9 cellular contexts compared by ENCODE assay signal in genomic region chr6:21846541-21847451, GRCh38.
DNase-seq lines count a peak whose midpoint lies in the region; ATAC-seq, FAIRE-seq and TF ChIP-seq lines count a peak whose summit lies in the region.
"Had no signal": no experiment of that assay in that cellular context is flagged by ENCODE, and none has a peak within 500 bp of the region (broad histone marks: within the 10 kb centered on the region; RNA-seq: fewer than 3 reads in every experiment).

No MANE protein-coding gene starts in this region.

- CTCF ChIA-PET in GM12878 (lab: Yijun Ruan, JAX) = interaction anchor here (1.2 to 1.3 kb wide), 2 partner anchors 10 to 38 kb away, joined by 3 to 4 read pairs; no protein-coding TSS in a partner anchor
- CTCF ChIA-PET in MCF 10A (lab: Yijun Ruan, JAX) = interaction anchor here (0.6 kb wide), 1 partner anchor 23 kb away, joined by 3 read pairs; no protein-coding TSS in a partner anchor

- no peak for TF ChIP-seq POLR2A in GM12878 (IDR thresholded peaks at IDR 0.05; ENCODE audit: low read depth, low read length)

- peak overlapping the region; percentile 62; the same call in 1 of the 2 replicates for H2AFZ ChIP-seq in GM12878 (ENCODE audit: control insufficient read depth, low read depth, low read length)

- H3K4me1 Mint-ChIP-seq in MCF 10A (ENCODE audit: insufficient read depth, unreplicated experiment) = no peaks in the 10 kb centered on the region

- SMC1A ChIA-PET in GM12878 (lab: Charles Lee; ENCODE audit: uncharacterized antibody, unreplicated experiment) = interaction anchor here (0.6 to 2.6 kb wide), 7 partner anchors 11 to 476 kb away, joined by 3 to 16 read pairs (median 3); no protein-coding TSS in a partner anchor

- no peak for FAIRE-seq in GM12878 (lab: Jason Lieb, UNC)
- no peak for FAIRE-seq in small intestine (lab: Jason Lieb, UNC)
- no peak for FAIRE-seq in kidney (lab: Jason Lieb, UNC)

- no peaks in the 10 kb centered on the region for H3K36me3 Mint-ChIP-seq in MCF 10A (ENCODE audit: insufficient read depth, unreplicated experiment)
- H3K36me3 Mint-ChIP-seq: T-cell had no signal

- no peaks in the 10 kb centered on the region for H4K20me1 ChIP-seq in GM12878 (ENCODE audit: control insufficient read depth, insufficient read depth)

- no peak for TF ChIP-seq RAD21 in GM12878 (IDR thresholded peaks at IDR 0.05; ENCODE audit: insufficient read depth, low read depth, low read length)

- DNase-seq in Right ventricle myocardium inferior (ENCODE audit: missing footprints) (no peak), cardiac septum (ENCODE audit: low spot score) (no peak), NCI-H187 treated with DMSO at 0.1 percent for 48 hours (lab: John Stamatoyannopoulos, UW) (peak; percentile 92), GM12878 (ENCODE audit: low read depth, low spot score) (no peak), small intestine (peak; percentile 14), MCF 10A (ENCODE audit: unreplicated experiment) (no peak), kidney (no peak), COLO829 (ENCODE audit: low spot score) (no peak)
- DNase-seq: T-cell had no signal

- H3K4me3 Mint-ChIP-seq in MCF 10A (ENCODE audit: unreplicated experiment) = no peak overlapping the region

- POLR2A ChIA-PET in GM12878 (lab: Charles Lee) (no interaction called here), MCF 10A (lab: Yijun Ruan, JAX) (no interaction called here)

- H3K9me3 ChIP-seq in GM12878 (replicated peaks; ENCODE audit: control insufficient read depth, insufficient read depth, low read length) = no peaks in the 10 kb centered on the region
- no peaks in the 10 kb centered on the region for H3K9me3 ChIP-seq in small intestine (ENCODE audit: control insufficient read depth, low read depth)
- H3K9me3 ChIP-seq in kidney (ENCODE audit: control insufficient read depth in 1 of 2, low read length in 2 of 2) = no peaks in the 10 kb centered on the region

- no TSS peak for BruUV-seq in GM12878 (replicated peaks; lab: Mats Ljungman, UMichigan)
- no TSS peak for BruUV-seq in MCF 10A (replicated peaks; lab: Mats Ljungman, UMichigan)

- intact Hi-C loops in Right ventricle myocardium inferior (cut with DNase I) (loop anchor here (5.0 to 10.0 kb wide), 2 partner anchors 182 to 254 kb away; partner anchors contain the start of gene SOX4), cardiac septum (cut with DNase I) (loop anchor here (5.0 kb wide), 2 partner anchors 249 to 296 kb away; no protein-coding TSS in a partner anchor), GM12878 (cut with micrococcal nuclease; ENCODE audit: unreplicated experiment) (no loop called here), MCF 10A (cut with micrococcal nuclease) (no loop called here), kidney (cut with DNase I) (no loop called here)

- in situ Hi-C loops in GM12878 (cut with MboI) = no loop called here

- H3K36me3 ChIP-seq in GM12878 (ENCODE audit: control insufficient read depth in 2 of 2, insufficient read depth in 2 of 2, low read length in 1 of 2) (no peaks in the 10 kb centered on the region), small intestine (ENCODE audit: control insufficient read depth in 2 of 2, insufficient read depth in 2 of 2, low read length in 2 of 2) (no peaks in the 10 kb centered on the region), kidney (ENCODE audit: control insufficient read depth in 1 of 2, insufficient read depth in 2 of 2, low read length in 2 of 2) (no peaks in the 10 kb centered on the region)

- H3K27me3 ChIP-seq in GM12878 (replicated peaks in 1 of 2; ENCODE audit: control insufficient read depth in 2 of 2, insufficient read depth in 2 of 2, low read length in 1 of 2) = no peaks in the 10 kb centered on the region
- H3K27me3 ChIP-seq in small intestine (ENCODE audit: control insufficient read depth in 2 of 2, insufficient read depth in 2 of 2, low read length in 2 of 2) = no peaks in the 10 kb centered on the region

- H3K27ac ChIP-seq in GM12878 (ENCODE audit: control insufficient read depth, insufficient read depth) = no peak overlapping the region
- peak overlapping the region in 1 of 2 donors; percentile 46 for H3K27ac ChIP-seq in small intestine (ENCODE audit: low read depth in 1 of 2, low read length in 1 of 2)
- no peak overlapping the region for H3K27ac ChIP-seq in kidney (ENCODE audit: low read depth in 2 of 2, low read length in 2 of 2)

- ATAC-seq in Right ventricle myocardium inferior = peak; percentile 9
- ATAC-seq in GM12878 = peak; percentile 76

- RAD21 ChIA-PET in GM12878 (lab: Charles Lee; ENCODE audit: unreplicated experiment) = interaction anchor here (0.6 to 1.8 kb wide), 3 partner anchors 10 to 33 kb away, joined by 3 to 4 read pairs (median 3); no protein-coding TSS in a partner anchor

- H3K4me3 ChIP-seq in GM12878 = no peak overlapping the region
- no peak overlapping the region for H3K4me3 ChIP-seq in small intestine (ENCODE audit: low read depth in 1 of 2, low read length in 2 of 2)
- no peak overlapping the region for H3K4me3 ChIP-seq in kidney (ENCODE audit: low read length in 2 of 2)

- TF ChIP-seq CTCF in GM12878 (IDR thresholded peaks at IDR 0.05 in 2 of 3, conservative IDR thresholded peaks at IDR 0.05 in 1 of 3; ENCODE audit: control insufficient read depth in 2 of 3, extremely low read depth in 1 of 3, insufficient read depth in 1 of 3, low read depth in 3 of 3, low read length in 3 of 3) = no peak
- no peak for TF ChIP-seq CTCF in MCF 10A (IDR thresholded peaks at IDR 0.05; ENCODE audit: unreplicated experiment)
- TF ChIP-seq CTCF in kidney (IDR thresholded peaks at IDR 0.05; ENCODE audit: borderline replicate concordance, extremely low read depth, insufficient read depth) = no peak

- no peak overlapping the region for H3K4me2 ChIP-seq in GM12878 (ENCODE audit: control insufficient read depth, insufficient read depth)

- no peaks in the 10 kb centered on the region for H3K79me2 ChIP-seq in GM12878 (ENCODE audit: control insufficient read depth, insufficient read depth, low read length)

- no peaks in the 10 kb centered on the region for H3K9me3 Mint-ChIP-seq in MCF 10A (ENCODE audit: unreplicated experiment)

- peaks cover 4% of the 10 kb centered on the region; the same call in 1 of the 2 replicates for H3K4me1 ChIP-seq in GM12878 (ENCODE audit: control insufficient read depth, insufficient read depth, low read length)
- peaks cover 2 to 10% of the 10 kb centered on the region in 2 donors for H3K4me1 ChIP-seq in small intestine (ENCODE audit: control insufficient read depth in 2 of 2, insufficient read depth in 1 of 2, low read depth in 1 of 2, low read length in 1 of 2)
- peaks cover 0 to 8% of the 10 kb centered on the region in 2 donors for H3K4me1 ChIP-seq in kidney (ENCODE audit: control insufficient read depth in 1 of 2, insufficient read depth in 1 of 2, low read depth in 1 of 2, low read length in 2 of 2)

- WGBS in GM12878 (ENCODE audit: insufficient coverage, insufficient replicate concordance, low lambda C conversion rate, missing lambda C conversion rate) = 10% methylated on average over 12 of the region's 12 CpGs
- 7 to 23% (median 22%) methylated on average over 12 of the region's 12 CpGs for WGBS in small intestine, 3 donors

- no peak for TF ChIP-seq EP300 in GM12878 (IDR thresholded peaks at IDR 0.05; ENCODE audit: borderline replicate concordance in 1 of 2, control insufficient read depth in 1 of 2, low read depth in 2 of 2, low read length in 2 of 2)

- no peak overlapping the region for H3K27ac Mint-ChIP-seq in MCF 10A (ENCODE audit: low read depth, unreplicated experiment)
- H3K27ac Mint-ChIP-seq: T-cell had no signal

- H3K27me3 Mint-ChIP-seq in MCF 10A (ENCODE audit: insufficient read depth, unreplicated experiment) = no peaks in the 10 kb centered on the region

- no peak overlapping the region for H3K9ac ChIP-seq in GM12878 (ENCODE audit: control insufficient read depth, insufficient read depth, low read length)
- no peak overlapping the region for H3K9ac ChIP-seq in kidney (ENCODE audit: low read length in 2 of 2)

TF ChIP-seq in GM12878, 131 proteins besides CTCF, POLR2A, EP300 and RAD21 (continues in another document):
- TF ChIP-seq USF2 (IDR thresholded peaks at IDR 0.05; ENCODE audit: borderline replicate concordance, low read depth, low read length) (peak; percentile 24; the same call in 1 of the 2 replicates), SMAD5 (IDR thresholded peaks at IDR 0.05; ENCODE audit: low read depth) (no peak), RCOR1 (conservative IDR thresholded peaks at IDR 0.05; ENCODE audit: low read depth, low read length) (no peak), NFIC (IDR thresholded peaks at IDR 0.05; ENCODE audit: low read depth, low read length) (no peak), NRF1 (conservative IDR thresholded peaks at IDR 0.05; ENCODE audit: low read depth, low read length) (no peak), BCL3 (IDR thresholded peaks at IDR 0.05; ENCODE audit: borderline replicate concordance, insufficient read depth, low read depth, low read length, poor library complexity, severe bottlenecking) (no peak), WRNIP1 (IDR thresholded peaks at IDR 0.05; ENCODE audit: borderline replicate concordance, low read depth, low read length) (no peak), PAX8 (IDR thresholded peaks at IDR 0.05) (no peak), HCFC1 (IDR thresholded peaks at IDR 0.05; ENCODE audit: low read length) (no peak), RAD51 (IDR thresholded peaks at IDR 0.05) (peak; percentile 94), CREB1 (IDR thresholded peaks at IDR 0.05; ENCODE audit: low read depth) (no peak)

Comparison
In these comparisons a context has a peak if more than half of its experiments do, and no peak if none do; other contexts are left out.
1. DNase-seq: peak in NCI-H187 treated with DMSO at 0.1 percent for 48 hours (single experiment) and small intestine (single experiment); none in Right ventricle myocardium inferior (single experiment), cardiac septum (single experiment), GM12878 (single experiment), MCF 10A (single experiment), kidney (single experiment) and COLO829 (single experiment).
2. intact Hi-C loops: an anchor here in Right ventricle myocardium inferior (5.0 to 10.0 kb wide) and cardiac septum (5.0 kb wide); none called in GM12878, MCF 10A and kidney.